In the genomic region with DNA sequence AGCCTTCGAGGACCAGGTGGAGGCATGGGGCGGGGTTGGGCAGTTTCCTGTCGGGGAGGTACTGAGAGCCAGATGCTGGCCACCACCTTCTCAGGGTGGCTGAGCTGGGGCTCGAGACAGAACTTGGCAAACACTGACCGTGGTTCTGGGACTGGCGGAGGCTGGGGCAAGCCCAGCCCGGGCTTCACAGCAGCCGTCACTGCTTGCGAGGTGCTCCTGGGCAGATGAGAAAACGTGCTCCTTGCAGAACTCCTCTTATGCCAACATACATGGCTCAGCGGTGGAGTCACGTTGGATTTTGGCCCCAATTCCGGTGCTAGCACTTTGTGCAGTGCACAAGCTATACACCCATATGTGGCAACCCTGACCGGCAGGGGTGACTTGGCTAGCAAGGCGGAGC, we compare ENCODE assay signal across 21 cellular contexts.
"Had no signal": no experiment of that assay in that cellular context is flagged by ENCODE, and none has a peak within 500 bp of the region (broad histone marks: within the 10 kb centered on the region; RNA-seq: fewer than 3 reads in every experiment).

No MANE protein-coding gene starts in this region.

- H3K27ac Mint-ChIP-seq: activated CD4-positive, alpha-beta T cell treated with anti-CD3 and anti-CD28 coated beads, Interleukin-2, amount 10 ng/mL, durations not matched to agents 24 days and 14 days; activated naive CD4-positive, alpha-beta T cell treated with anti-CD3 and anti-CD28 coated beads for 36 hours; activated naive CD8-positive, alpha-beta T cell treated with anti-CD3 and anti-CD28 coated beads for 36 hours; activated T-helper 1 cell treated with anti-CD3 and anti-CD28 coated beads, Interleukin-12 subunit alpha, Interleukin-12 subunit beta, Interleukin-2, Interleukin-4 antibody, amounts not matched to agents 30 ng/mL and 10 ng/mL and 1 ng/mL, durations not matched to agents 14 hours and 24 hours and 36 hours; nephron; stimulated activated naive B cell treated with anti-CD40 and anti-IgM and Interleukin-4, amounts not matched to agents 10 μg/mL and 1 μg/mL and 100 μg/mL, for 72 hours; T-helper 1 cell treated with Interleukin-12 subunit alpha and Interleukin-12 subunit beta and Interleukin-4 antibody, amounts not matched to agents 30 μg/mL and 1 μg/mL, for 36 hours had no signal

- H3K36me3 Mint-ChIP-seq: activated naive CD8-positive, alpha-beta T cell treated with anti-CD3 and anti-CD28 coated beads for 36 hours; stimulated activated naive B cell treated with anti-CD40 and anti-IgM and Interleukin-4, amounts not matched to agents 10 μg/mL and 1 μg/mL and 100 μg/mL, for 72 hours had no signal

- H3K27me3 Mint-ChIP-seq: activated naive CD8-positive, alpha-beta T cell treated with anti-CD3 and anti-CD28 coated beads for 36 hours had no signal

- H3K4me3 Mint-ChIP-seq: activated CD4-positive, alpha-beta T cell treated with anti-CD3 and anti-CD28 coated beads, Interleukin-2, amount 10 ng/mL, durations not matched to agents 24 days and 14 days; activated naive CD4-positive, alpha-beta T cell treated with anti-CD3 and anti-CD28 coated beads for 36 hours; activated naive CD8-positive, alpha-beta T cell treated with anti-CD3 and anti-CD28 coated beads for 36 hours; activated T-helper 1 cell treated with anti-CD3 and anti-CD28 coated beads, Interleukin-12 subunit alpha, Interleukin-12 subunit beta, Interleukin-2, Interleukin-4 antibody, amounts not matched to agents 30 ng/mL and 10 ng/mL and 1 ng/mL, durations not matched to agents 14 hours and 24 hours and 36 hours; nephron; stimulated activated naive B cell treated with anti-CD40 and anti-IgM and Interleukin-4, amounts not matched to agents 10 μg/mL and 1 μg/mL and 100 μg/mL, for 72 hours; T-helper 1 cell treated with Interleukin-12 subunit alpha and Interleukin-12 subunit beta and Interleukin-4 antibody, amounts not matched to agents 30 μg/mL and 1 μg/mL, for 36 hours had no signal

- ATAC-seq: activated CD4-positive, CD25-positive, alpha-beta regulatory T cell treated with anti-CD3 and anti-CD28 coated beads, Interleukin-2, amount 50 U/mL, for 24 hours; body of pancreas; stimulated activated naive B cell treated with anti-CD40 and anti-IgM and Interleukin-4, amounts not matched to agents 10 μg/mL and 1 μg/mL and 100 μg/mL, for 72 hours had no signal

- H3K9me3 Mint-ChIP-seq: activated CD4-positive, alpha-beta T cell treated with anti-CD3 and anti-CD28 coated beads, Interleukin-2, amount 10 ng/mL, durations not matched to agents 24 days and 14 days; activated naive CD4-positive, alpha-beta T cell treated with anti-CD3 and anti-CD28 coated beads for 36 hours; activated naive CD8-positive, alpha-beta T cell treated with anti-CD3 and anti-CD28 coated beads for 36 hours; activated T-helper 1 cell treated with anti-CD3 and anti-CD28 coated beads, Interleukin-12 subunit alpha, Interleukin-12 subunit beta, Interleukin-2, Interleukin-4 antibody, amounts not matched to agents 30 ng/mL and 10 ng/mL and 1 ng/mL, durations not matched to agents 14 hours and 24 hours and 36 hours; nephron; stimulated activated naive B cell treated with anti-CD40 and anti-IgM and Interleukin-4, amounts not matched to agents 10 μg/mL and 1 μg/mL and 100 μg/mL, for 72 hours; T-helper 1 cell treated with Interleukin-12 subunit alpha and Interleukin-12 subunit beta and Interleukin-4 antibody, amounts not matched to agents 30 μg/mL and 1 μg/mL, for 36 hours had no signal

- DNase-seq: activated CD4-positive, alpha-beta T cell treated with anti-CD3 and anti-CD28 coated beads, Interleukin-2, amount 10 ng/mL, durations not matched to agents 24 days and 14 days; activated effector memory CD4-positive, alpha-beta T cell treated with anti-CD3 and anti-CD28 coated beads, Interleukin-2, amount 50 U/mL, for 16 hours; activated naive CD4-positive, alpha-beta T cell treated with anti-CD3 and anti-CD28 coated beads for 36 hours; activated naive CD8-positive, alpha-beta T cell treated with anti-CD3 and anti-CD28 coated beads for 36 hours; activated T-cell treated with anti-CD3 and anti-CD28 coated beads, Interleukin-2, amount 50 U/mL, for 1 hour; adrenal gland; body of pancreas; dermis blood vessel endothelial cell; effector CD8-positive, alpha-beta T cell; mesenchymal stem cell; ovary; retina; stimulated activated CD4-positive, alpha-beta T cell treated with anti-CD3 and anti-CD28 coated beads, Interleukin-15, amount 100 ng/mL, for 24 hours; stimulated activated naive B cell treated with anti-CD40 and anti-IgM and Interleukin-4, amounts not matched to agents 10 μg/mL and 1 μg/mL and 100 μg/mL, for 72 hours; stomach; T-helper 9 cell; WERI-Rb-1 had no signal

- H3K4me1 Mint-ChIP-seq: activated CD4-positive, alpha-beta T cell treated with anti-CD3 and anti-CD28 coated beads, Interleukin-2, amount 10 ng/mL, durations not matched to agents 24 days and 14 days; activated naive CD8-positive, alpha-beta T cell treated with anti-CD3 and anti-CD28 coated beads for 36 hours had no signal
